10 cellular contexts compared by ENCODE assay signal in the genomic region with DNA sequence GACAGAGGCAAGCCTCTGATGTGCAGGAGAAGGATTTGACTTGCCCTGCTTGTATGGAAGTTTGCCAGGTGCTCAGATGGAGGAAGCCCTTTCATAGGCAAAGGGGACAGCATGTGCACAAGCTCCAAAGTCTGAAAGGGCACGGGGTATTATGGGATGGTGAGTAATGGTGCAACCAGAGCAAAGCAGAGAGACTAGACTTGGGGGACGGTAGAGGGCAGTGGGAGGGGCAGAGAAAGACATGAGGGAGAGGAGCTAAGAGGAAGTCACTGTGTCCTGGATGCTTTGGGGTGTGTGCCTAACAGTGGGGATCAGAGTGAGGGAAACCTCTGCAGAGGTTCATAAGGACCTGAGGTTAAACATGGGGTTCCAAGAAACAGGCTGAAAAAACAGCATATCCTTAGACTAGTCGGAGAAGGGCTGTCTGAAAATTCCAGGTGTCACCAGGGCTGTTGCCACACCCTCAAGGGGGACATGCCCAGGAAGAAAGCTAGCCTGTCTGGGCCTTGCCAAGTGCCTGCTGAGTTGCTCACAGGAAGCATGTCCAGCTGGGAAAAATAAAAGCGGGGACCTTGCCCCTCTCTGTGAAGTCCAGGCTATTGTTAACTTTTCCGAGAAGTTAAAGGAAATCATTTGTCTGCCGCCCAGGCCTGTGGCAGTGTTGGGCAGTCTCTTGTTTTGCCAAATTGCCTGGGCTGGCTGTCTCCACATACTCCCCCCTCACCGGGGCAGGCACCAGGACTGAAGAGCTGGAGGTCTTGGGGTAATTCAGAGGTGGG. TPM values are rescaled to one million over a fixed set of nuclear protein-coding genes. Genes with fewer than 3 reads are reported as not detected.
A peak's percentile ranks its signal among the peaks of the same experiment; 100 is the strongest.
DNase-seq lines count a peak whose midpoint lies in the region; TF ChIP-seq lines count a peak whose summit lies in the region.
"Had no signal": no experiment of that assay in that cellular context is flagged by ENCODE, and none has a peak within 500 bp of the region (broad histone marks: within the 10 kb centered on the region; RNA-seq: fewer than 3 reads in every experiment).

No MANE protein-coding gene starts in this region.

- no peak for TF ChIP-seq POLR2A in vagina (IDR thresholded peaks at IDR 0.05)

- H3K4me3 ChIP-seq in choroid plexus epithelial cell (ENCODE audit: low read depth, low read length) (no peak overlapping the region), liver (ENCODE audit: low read depth in 1 of 3, low read length in 3 of 3) (no peak overlapping the region), vagina (no peak overlapping the region)
- H3K4me3 ChIP-seq: cardiac muscle cell had no signal

- no peaks in the 10 kb centered on the region for H3K4me1 ChIP-seq in liver (ENCODE audit: control insufficient read depth in 4 of 4, insufficient read depth in 4 of 4, low read length in 3 of 4)
- peaks cover 50% of the 10 kb centered on the region for H3K4me1 ChIP-seq in vagina

- H3K9ac ChIP-seq in liver (ENCODE audit: low read depth in 1 of 2, low read length in 2 of 2): no peak overlapping the region

- 63% methylated on average over 7 of the region's 7 CpGs for WGBS in liver

- H3K27me3 ChIP-seq in liver (ENCODE audit: control insufficient read depth in 4 of 4, insufficient read depth in 4 of 4, low read length in 3 of 4) (no peaks in the 10 kb centered on the region), vagina (no peaks in the 10 kb centered on the region)
- H3K27me3 ChIP-seq: cardiac muscle cell had no signal

- H3K27ac ChIP-seq in liver (ENCODE audit: low read depth in 1 of 2, low read length in 2 of 2) (no peak overlapping the region), vagina (peak overlapping the region; percentile 17)
- H3K27ac ChIP-seq: cardiac muscle cell had no signal

- no peaks in the 10 kb centered on the region for H3K9me3 ChIP-seq in liver (ENCODE audit: control insufficient read depth in 4 of 4, low read length in 3 of 4)
- H3K9me3 ChIP-seq in vagina: no peaks in the 10 kb centered on the region

- intact Hi-C loops in vagina (cut with DNase I): no loop called here

- H3K36me3 ChIP-seq in liver (ENCODE audit: control insufficient read depth in 4 of 4, insufficient read depth in 3 of 4, low read depth in 1 of 4, low read length in 3 of 4): no peaks in the 10 kb centered on the region
- no peaks in the 10 kb centered on the region for H3K36me3 ChIP-seq in vagina
- H3K36me3 ChIP-seq: cardiac muscle cell had no signal

- TF ChIP-seq RAD21 in liver (IDR thresholded peaks at IDR 0.05): no peak

- TF ChIP-seq CTCF in choroid plexus epithelial cell (conservative IDR thresholded peaks at IDR 0.05; ENCODE audit: low read depth, low read length): no peak
- TF ChIP-seq CTCF in liver (IDR thresholded peaks at IDR 0.05; ENCODE audit: low read depth, low read length, missing input control): no peak
- TF ChIP-seq CTCF in vagina (IDR thresholded peaks at IDR 0.05): no peak

- peak; percentile 37 for DNase-seq in activated effector memory CD4-positive, alpha-beta T cell treated with anti-CD3 and anti-CD28 coated beads, Interleukin-2, amount 50 U/mL, for 16 hours
- DNase-seq in activated effector memory CD4-positive, alpha-beta T cell treated with Interleukin-2 at 50 U/mL for 16 hours: no peak
- DNase-seq in choroid plexus epithelial cell (ENCODE audit: low read depth) (peak; percentile 60), vagina (ENCODE audit: extremely low spot score in 2 of 2) (no peak), cortex of kidney (lab: John Stamatoyannopoulos, UW) (no peak)
- no peak for DNase-seq in activated CD8-positive, alpha-beta memory T cell treated with anti-CD3 and anti-CD28 coated beads, Interleukin-2, amount 50 U/mL, for 48 hours
- DNase-seq in activated CD8-positive, alpha-beta memory T cell treated with anti-CD3 and anti-CD28 coated beads, Interleukin-2, amount 50 U/mL, for 4 hours: no peak
- DNase-seq: T-helper 17 cell had no signal

TF ChIP-seq in liver, 16 proteins besides CTCF, POLR2A, EP300 and RAD21:
- TF ChIP-seq, protein P1, sequence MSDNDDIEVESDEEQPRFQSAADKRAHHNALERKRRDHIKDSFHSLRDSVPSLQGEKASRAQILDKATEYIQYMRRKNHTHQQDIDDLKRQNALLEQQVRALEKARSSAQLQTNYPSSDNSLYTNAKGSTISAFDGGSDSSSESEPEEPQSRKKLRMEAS (IDR thresholded peaks at IDR 0.05): no peak
- TF ChIP-seq HNF4A (conservative IDR thresholded peaks at IDR 0.05): peak; percentile 20 to 24

RNA-seq across cellular contexts. Expression of a gene that starts 47.1 kb away (rescaled TPM):
- 1 to 10 TPM in 1 of 2 donors, under 1 TPM in 1; 0.33 to 1.3 TPM for total RNA-seq in liver
- under 1 TPM; 0.07 to 0.29 TPM for polyA plus RNA-seq in liver
- 9.3 TPM for total RNA-seq in vagina
- total RNA-seq: cardiac muscle cell, T-helper 17 cell had no signal
- polyA plus RNA-seq: cardiac muscle cell had no signal

Comparison
In these comparisons a context has a peak if more than half of its experiments do, and no peak if none do; other contexts are left out.
1. DNase-seq: peak in activated effector memory CD4-positive, alpha-beta T cell treated with anti-CD3 and anti-CD28 coated beads, Interleukin-2, amount 50 U/mL, for 16 hours (single experiment) and choroid plexus epithelial cell (single experiment); none in activated effector memory CD4-positive, alpha-beta T cell treated with Interleukin-2 at 50 U/mL for 16 hours (single experiment), vagina (0 of 2), activated CD8-positive, alpha-beta memory T cell treated with anti-CD3 and anti-CD28 coated beads, Interleukin-2, amount 50 U/mL, for 48 hours (single experiment), cortex of kidney (single experiment) and activated CD8-positive, alpha-beta memory T cell treated with anti-CD3 and anti-CD28 coated beads, Interleukin-2, amount 50 U/mL, for 4 hours (single experiment).